Comparison of ENCODE assay signal across 23 cellular contexts in the genomic region with DNA sequence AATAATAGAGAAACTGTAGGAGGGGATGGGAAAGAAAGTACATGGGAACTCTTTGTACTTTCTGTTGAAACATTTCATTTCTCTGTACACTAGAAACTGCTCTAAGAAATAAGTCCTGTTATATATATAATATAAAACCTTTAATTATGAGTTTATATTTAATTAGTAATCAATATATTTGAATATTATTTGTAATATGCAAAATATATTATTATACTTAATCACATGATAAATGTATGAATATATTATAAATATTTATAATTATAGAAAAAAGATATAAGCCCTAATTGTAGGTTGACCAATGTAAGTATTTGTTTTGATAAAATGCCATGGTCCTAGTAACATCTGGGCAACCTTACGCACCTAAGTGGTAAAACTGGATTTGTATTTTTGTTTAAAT. TPM values are rescaled to one million over a fixed set of nuclear protein-coding genes. Genes with fewer than 3 reads are reported as not detected.
DNase-seq lines count a peak whose midpoint lies in the region; ATAC-seq, FAIRE-seq and TF ChIP-seq lines count a peak whose summit lies in the region.
"Had no signal": no experiment of that assay in that cellular context is flagged by ENCODE, and none has a peak within 500 bp of the region (broad histone marks: within the 10 kb centered on the region; RNA-seq: fewer than 3 reads in every experiment).

No MANE protein-coding gene starts in this region.

- ATAC-seq in WTC11 = no peak
- ATAC-seq in pancreas = no peak
- ATAC-seq in GM19397 (IDR thresholded peaks at IDR 0.05; ENCODE audit: unreplicated experiment) = no peak

- H3K36me3 ChIP-seq in pancreas = no peaks in the 10 kb centered on the region

- CTCF ChIA-PET in WTC11 (lab: Charles Lee) = no interaction called here

- no peaks in the 10 kb centered on the region for H3K79me2 ChIP-seq in H9 (ENCODE audit: insufficient read depth, low read length)

- no peak overlapping the region for H3K18ac ChIP-seq in H9 (ENCODE audit: insufficient read length, low read depth, low read length)

- H3K79me1 ChIP-seq in H9 (ENCODE audit: insufficient read depth, low read depth, low read length, poor library complexity, severe bottlenecking) = no peaks in the 10 kb centered on the region

- H3T11ph ChIP-seq in H9 (ENCODE audit: low read length) = no peak overlapping the region

- H2AK5ac ChIP-seq in H9 (ENCODE audit: insufficient read length, low read length) = no peak overlapping the region

- POLR2A ChIA-PET in WTC11 (lab: Charles Lee) = no interaction called here

- no peak overlapping the region for H3K23ac ChIP-seq in H9 (ENCODE audit: insufficient read length, low read depth, low read length)

- H2BK15ac ChIP-seq in H9 (ENCODE audit: low read depth, low read length) = no peak overlapping the region

- H2BK120ac ChIP-seq in H9 (ENCODE audit: low read depth, low read length, poor library complexity, severe bottlenecking) = no peak overlapping the region

- H3K4me3 Mint-ChIP-seq in WTC11 (no peak overlapping the region), H9 (no peak overlapping the region)
- H3K4me3 Mint-ChIP-seq: CD4-positive, alpha-beta memory T cell had no signal

- H3K9me3 ChIP-seq in pancreas = no peaks in the 10 kb centered on the region
- no peaks in the 10 kb centered on the region for H3K9me3 ChIP-seq in H9 (ENCODE audit: control insufficient read depth, low read depth, low read length)

- no peak overlapping the region for H2AFZ ChIP-seq in H9 (ENCODE audit: low read length)

- no peak overlapping the region for H3K4me2 ChIP-seq in H9 (ENCODE audit: insufficient read depth, insufficient read length, low read length)

- H2BK20ac ChIP-seq in H9 (ENCODE audit: low read depth, low read length, poor library complexity, severe bottlenecking) = no peak overlapping the region

- H3K4me1 ChIP-seq in pancreas = no peaks in the 10 kb centered on the region
- H3K4me1 ChIP-seq in H9 (ENCODE audit: insufficient read depth, low read length) = no peaks in the 10 kb centered on the region

- H3K4ac ChIP-seq in H9 (ENCODE audit: low read depth, low read length) = no peak overlapping the region

- no peaks in the 10 kb centered on the region for H3K23me2 ChIP-seq in H9 (ENCODE audit: insufficient read length, low read depth, low read length, poor library complexity, severe bottlenecking)

- intact Hi-C loops in pancreas (cut with DNase I) = no loop called here

- H3K56ac ChIP-seq in H9 (ENCODE audit: insufficient read length, low read depth, low read length) = no peak overlapping the region

- FAIRE-seq in G401.6 (lab: Jason Lieb, UNC) (peak; percentile 70), frontal cortex (lab: Jason Lieb, UNC) (peak; percentile 83), pancreas (lab: Jason Lieb, UNC) (peak; percentile 49)
- FAIRE-seq: GM12892, H54 had no signal

- no peak overlapping the region for H4K91ac ChIP-seq in H9 (ENCODE audit: insufficient read length, low read depth, low read length)

- DNase-seq in WTC11 (ENCODE audit: low spot score) (no peak), frontal cortex (ENCODE audit: low spot score in 2 of 2) (no peak), pancreas (no peak), H9 (no peak), amniotic stem cell (lab: John Stamatoyannopoulos, UW) (no peak)
- no peak for DNase-seq in activated effector memory CD4-positive, alpha-beta T cell treated with anti-CD3 and anti-CD28 coated beads, Interleukin-2, amount 50 U/mL, for 16 hours
- DNase-seq: 8988T; C1 segment of cervical spinal cord; Calu3; CD4-positive, alpha-beta memory T cell; COR-L47; DMS53; DMS79 treated with DMSO at 0.1 percent for 48 hours; GOT3; HCEC 1CT had no signal

- H3K27ac ChIP-seq in pancreas (no peak overlapping the region), H9 (ENCODE audit: insufficient read length, low read depth, low read length) (no peak overlapping the region)

- TF ChIP-seq CTCF in WTC11 (IDR thresholded peaks at IDR 0.05) (no peak), pancreas (IDR thresholded peaks at IDR 0.05) (no peak), H9 (conservative IDR thresholded peaks at IDR 0.05) (no peak)

- H3K27me3 ChIP-seq in pancreas (no peaks in the 10 kb centered on the region), H9 (ENCODE audit: insufficient read depth, low read length) (no peaks in the 10 kb centered on the region; the same call in 1 of the 2 replicates)

- H3K4me1 Mint-ChIP-seq in WTC11 = no peaks in the 10 kb centered on the region
- H3K4me1 Mint-ChIP-seq in H9 = 0 out of 4 replicates have a peak, but pooled peaks cover 0 to 3% of the 10 kb centered on the region in 2 experiments
- H3K4me1 Mint-ChIP-seq: CD4-positive, alpha-beta memory T cell had no signal

- H4K20me1 ChIP-seq in H9 (ENCODE audit: control insufficient read depth, insufficient read depth, insufficient read length) = no peaks in the 10 kb centered on the region

- WGBS in pancreas, 2 donors = 51 to 63% methylated on average over 1 of the region's 1 CpG
- WGBS in H9 (ENCODE audit: extremely low coverage, insufficient read length, low lambda C conversion rate) = no CpG with 5 or more reads among the region's 1 CpG

- no peak overlapping the region for H3K14ac ChIP-seq in H9 (ENCODE audit: insufficient read depth, low read length)

- no peak overlapping the region for H3K9ac ChIP-seq in H9 (ENCODE audit: extremely low read depth, insufficient read length, low read length)

- H3K27ac Mint-ChIP-seq in WTC11 (no peak overlapping the region), H9 (no peak overlapping the region)
- H3K27ac Mint-ChIP-seq: CD4-positive, alpha-beta memory T cell had no signal

- H3K4me3 ChIP-seq in pancreas = no peak overlapping the region

- no peak overlapping the region for H2BK5ac ChIP-seq in H9 (ENCODE audit: insufficient read length, low read length)

- H3K9me3 Mint-ChIP-seq in WTC11 (no peaks in the 10 kb centered on the region), H9 (no peaks in the 10 kb centered on the region)

- H4K8ac ChIP-seq in H9 (replicated peaks; ENCODE audit: insufficient read length, low read depth, low read length) = no peak overlapping the region

- no peaks in the 10 kb centered on the region for H3K36me3 Mint-ChIP-seq in WTC11
- no peaks in the 10 kb centered on the region for H3K36me3 Mint-ChIP-seq in H9 (ENCODE audit: insufficient read depth in 1 of 3, low read depth in 3 of 3)
- H3K36me3 Mint-ChIP-seq: CD4-positive, alpha-beta memory T cell had no signal

- H3K27me3 Mint-ChIP-seq in WTC11 (ENCODE audit: low read depth) = no peaks in the 10 kb centered on the region
- H3K27me3 Mint-ChIP-seq in H9 (ENCODE audit: low read depth) = no peaks in the 10 kb centered on the region
- H3K27me3 Mint-ChIP-seq: CD4-positive, alpha-beta memory T cell had no signal

- no peak overlapping the region for H4K5ac ChIP-seq in H9 (ENCODE audit: insufficient read length, low read depth, low read length)

- no peak overlapping the region for H2BK12ac ChIP-seq in H9 (ENCODE audit: insufficient read length, low read depth, low read length)

TF ChIP-seq in WTC11, 78 proteins besides CTCF, POLR2A, EP300 and RAD21:
- TF ChIP-seq ZNF263 (CRISPR knock-in tag; IDR thresholded peaks at IDR 0.05; ENCODE audit: low read depth) = no peak
- peak; percentile 94 for TF ChIP-seq HMGA2 (CRISPR knock-in tag; IDR thresholded peaks at IDR 0.05)
- no peak for TF ChIP-seq FOXP1 (CRISPR knock-in tag; IDR thresholded peaks at IDR 0.05; ENCODE audit: borderline replicate concordance)
- TF ChIP-seq OVOL2 (CRISPR knock-in tag; IDR thresholded peaks at IDR 0.05; ENCODE audit: borderline replicate concordance) = no peak

RNA-seq across cellular contexts. Expression of a gene that starts 51.0 kb away (rescaled TPM):
- total RNA-seq in WTC11 (2021) = not detected in 3 replicates
- total RNA-seq in frontal cortex = not detected
- total RNA-seq in pancreas = 1 to 10 TPM in 1 of 6 donors, not detected in 5; 1.2 TPM
- polyA plus RNA-seq in pancreas = not detected
- not detected in 2 replicates for total RNA-seq in H9 (2021)
- total RNA-seq: A673; Calu3; CD4-positive, alpha-beta memory T cell; Daoy; G401 had no signal
- polyA plus RNA-seq: BJ; CD4-positive, alpha-beta memory T cell had no signal
